ENCODE assay signal across 3 cellular contexts in genomic region chr16:85062303-85062702, GRCh38.
TF ChIP-seq lines count a peak whose summit lies in the region.

No MANE protein-coding gene starts in this region.

TF ChIP-seq in WTC11, 78 proteins besides CTCF, POLR2A, EP300 and RAD21:
- TF ChIP-seq SMAD3 (CRISPR knock-in tag; IDR thresholded peaks at IDR 0.05; ENCODE audit: borderline replicate concordance) = no peak
- TF ChIP-seq RORB (CRISPR knock-in tag; IDR thresholded peaks at IDR 0.05) = no peak
- TF ChIP-seq HMGA2 (CRISPR knock-in tag; IDR thresholded peaks at IDR 0.05) = no peak
- TF ChIP-seq JUN (CRISPR knock-in tag; IDR thresholded peaks at IDR 0.05) = no peak
- TF ChIP-seq ZBTB21 (CRISPR knock-in tag; IDR thresholded peaks at IDR 0.05; ENCODE audit: borderline replicate concordance) = no peak
- no peak for TF ChIP-seq GTF2I (CRISPR knock-in tag; conservative IDR thresholded peaks at IDR 0.05)
- no peak for TF ChIP-seq ERG (CRISPR knock-in tag; IDR thresholded peaks at IDR 0.05)
- no peak for TF ChIP-seq ZMAT4 (CRISPR knock-in tag; IDR thresholded peaks at IDR 0.05)
- TF ChIP-seq FOXJ3 (CRISPR knock-in tag; IDR thresholded peaks at IDR 0.05; ENCODE audit: borderline replicate concordance) = no peak
- no peak for TF ChIP-seq ZSCAN18 (CRISPR knock-in tag; IDR thresholded peaks at IDR 0.05)
- TF ChIP-seq HMGXB4 (CRISPR knock-in tag; IDR thresholded peaks at IDR 0.05) = no peak
- TF ChIP-seq NR3C1 (CRISPR knock-in tag; conservative IDR thresholded peaks at IDR 0.05; ENCODE audit: low read depth) = no peak

TF ChIP-seq in H1, 55 proteins besides CTCF, POLR2A, EP300 and RAD21:
- TF ChIP-seq RXRA (IDR thresholded peaks at IDR 0.05; ENCODE audit: insufficient read depth, low read depth, low read length) (no peak), SAP30 (IDR thresholded peaks at IDR 0.05; ENCODE audit: insufficient read depth, insufficient replicate concordance, low read length) (no peak), JUND (IDR thresholded peaks at IDR 0.05; ENCODE audit: low read length) (no peak), GTF2F1 (IDR thresholded peaks at IDR 0.05; ENCODE audit: borderline replicate concordance, low read depth, low read length) (no peak), CBX5 (IDR thresholded peaks at IDR 0.05; ENCODE audit: low read depth, low read length) (no peak), SRF (IDR thresholded peaks at IDR 0.05; ENCODE audit: low read depth, low read length) (no peak), KDM1A (IDR thresholded peaks at IDR 0.05; ENCODE audit: borderline replicate concordance, low read length) (no peak), POU5F1 (IDR thresholded peaks at IDR 0.05; ENCODE audit: low read depth, low read length) (no peak), KDM4A (IDR thresholded peaks at IDR 0.05; ENCODE audit: low read depth, low read length, severe bottlenecking) (no peak), NANOG (IDR thresholded peaks at IDR 0.05; ENCODE audit: insufficient read depth, low read depth, low read length, poor library complexity, severe bottlenecking) (no peak), EZH2 (IDR thresholded peaks at IDR 0.05; ENCODE audit: low read depth, low read length, severe bottlenecking) (no peak), ATF2 (IDR thresholded peaks at IDR 0.05; ENCODE audit: low read length) (no peak), CTBP2 (IDR thresholded peaks at IDR 0.05; ENCODE audit: borderline replicate concordance, insufficient read depth, insufficient read length, low read length) (no peak), POLR2AphosphoS5 (IDR thresholded peaks at IDR 0.05; ENCODE audit: low read depth, low read length) (no peak), ZNF274 (IDR thresholded peaks at IDR 0.05; ENCODE audit: borderline replicate concordance, extremely low read depth, low read length) (no peak), SIX5 (IDR thresholded peaks at IDR 0.05; ENCODE audit: low read depth, low read length) (no peak), ASH2L (IDR thresholded peaks at IDR 0.05; ENCODE audit: low read length) (no peak)

TF ChIP-seq in SK-N-SH treated with all-trans-retinoic acid at 6 μM for 48 hours, 23 proteins besides CTCF, POLR2A, EP300 and RAD21:
- no peak for TF ChIP-seq CSDC2 (CRISPR knock-in tag; IDR thresholded peaks at IDR 0.05)
- TF ChIP-seq ZNF565 (CRISPR knock-in tag; conservative IDR thresholded peaks at IDR 0.05; ENCODE audit: low read depth) = no peak
- no peak for TF ChIP-seq RARB (CRISPR knock-in tag; IDR thresholded peaks at IDR 0.05)
- no peak for TF ChIP-seq PATZ1 (CRISPR knock-in tag; IDR thresholded peaks at IDR 0.05; ENCODE audit: borderline replicate concordance)
- TF ChIP-seq OSR1 (CRISPR knock-in tag; IDR thresholded peaks at IDR 0.05) = no peak
- no peak for TF ChIP-seq CREB5 (CRISPR knock-in tag; IDR thresholded peaks at IDR 0.05; ENCODE audit: low read depth)
- no peak for TF ChIP-seq TCF4 (CRISPR knock-in tag; IDR thresholded peaks at IDR 0.05; ENCODE audit: borderline replicate concordance)
TF ChIP-seq in SK-N-SH treated with all-trans-retinoic acid at 6 μM for 48 hours: peak in this region for 0.
